ENCODE assay signal across 1 cellular context in genomic region chr4:99843413-99843812, GRCh38.
TF ChIP-seq lines count a peak whose summit lies in the region.

No MANE protein-coding gene starts in this region.

TF ChIP-seq in K562, 482 proteins besides CTCF, POLR2A, EP300 and RAD21 (continues in another document):
- TF ChIP-seq HCFC1 (IDR thresholded peaks at IDR 0.05; ENCODE audit: low read depth, low read length) (no peak), ZNF24 (IDR thresholded peaks at IDR 0.05) (no peak), CSDE1 (IDR thresholded peaks at IDR 0.05) (0 out of 4 replicates have a peak, but pooled peaks of 1 of the 2 experiments have one; percentile 29), SP1 (CRISPR knock-in tag; IDR thresholded peaks at IDR 0.05) (no peak), ZNF830 (CRISPR knock-in tag; IDR thresholded peaks at IDR 0.05) (no peak), ELF1 (tag; IDR thresholded peaks at IDR 0.05) (no peak), SREBF1 (IDR thresholded peaks at IDR 0.05; ENCODE audit: borderline replicate concordance, low read depth, low read length) (no peak), GTF2F1 (IDR thresholded peaks at IDR 0.05; ENCODE audit: low read depth, low read length) (no peak), FIP1L1 (IDR thresholded peaks at IDR 0.05; ENCODE audit: low read depth, low read length, poor library complexity, severe bottlenecking) (no peak), MBD1 (CRISPR knock-in tag; IDR thresholded peaks at IDR 0.05) (no peak), ZNF586 (CRISPR knock-in tag; conservative IDR thresholded peaks at IDR 0.05) (no peak), FOXP1 (CRISPR knock-in tag; IDR thresholded peaks at IDR 0.05) (no peak), CEBPZ (IDR thresholded peaks at IDR 0.05; ENCODE audit: borderline replicate concordance, low read depth, low read length) (no peak), ZNF12 (CRISPR knock-in tag; IDR thresholded peaks at IDR 0.05) (no peak), PPARD (CRISPR knock-in tag; IDR thresholded peaks at IDR 0.05) (no peak), XRCC3 (IDR thresholded peaks at IDR 0.05) (peak; percentile 32; the same call in 1 of the 2 replicates), RCOR1 (IDR thresholded peaks at IDR 0.05; ENCODE audit: borderline replicate concordance in 1 of 2, low read depth in 2 of 2, low read length in 2 of 2) (no peak), AFF4 (CRISPR knock-in tag; IDR thresholded peaks at IDR 0.05) (no peak), CREBBP (IDR thresholded peaks at IDR 0.05; ENCODE audit: low read depth, low read length) (no peak), BCLAF1 (IDR thresholded peaks at IDR 0.05; ENCODE audit: borderline replicate concordance in 1 of 2, control insufficient read depth in 1 of 2, low read depth in 2 of 2, low read length in 1 of 2) (no peak), NCOA2 (IDR thresholded peaks at IDR 0.05; ENCODE audit: partially characterized antibody in 2 of 2) (peak; percentile 18 to 22), ZC3H4 (CRISPR knock-in tag; IDR thresholded peaks at IDR 0.05; ENCODE audit: borderline replicate concordance) (no peak), ZNF121 (CRISPR knock-in tag; conservative IDR thresholded peaks at IDR 0.05) (no peak), POLR2AphosphoS5 (IDR thresholded peaks at IDR 0.05; ENCODE audit: control insufficient read depth, insufficient read depth, low read depth, low read length) (no peak), ZBTB8A (IDR thresholded peaks at IDR 0.05; ENCODE audit: partially characterized antibody) (peak; percentile 57), RREB1 (CRISPR knock-in tag; IDR thresholded peaks at IDR 0.05) (no peak), ATF6 (CRISPR knock-in tag; IDR thresholded peaks at IDR 0.05) (no peak), CHAMP1 (IDR thresholded peaks at IDR 0.05) (peak; percentile 58; the same call in 1 of the 2 replicates), CEBPB (tag; IDR thresholded peaks at IDR 0.05) (no peak), TAF9B (IDR thresholded peaks at IDR 0.05; ENCODE audit: partially characterized antibody) (peak; percentile 31), ZNF583 (CRISPR knock-in tag; IDR thresholded peaks at IDR 0.05) (no peak), CHD2 (IDR thresholded peaks at IDR 0.05; ENCODE audit: low read depth, low read length) (no peak), CBX5 (IDR thresholded peaks at IDR 0.05; ENCODE audit: borderline replicate concordance, low read depth) (no peak), HNRNPUL1 (IDR thresholded peaks at IDR 0.05; ENCODE audit: low read length) (no peak), CEBPG (CRISPR knock-in tag; IDR thresholded peaks at IDR 0.05) (no peak), CEBPG (tag; conservative IDR thresholded peaks at IDR 0.05 in 1 of 2, IDR thresholded peaks at IDR 0.05 in 1 of 2) (no peak), TCF7L2 (IDR thresholded peaks at IDR 0.05; ENCODE audit: low read depth, low read length) (no peak), ZBTB7A (IDR thresholded peaks at IDR 0.05; ENCODE audit: borderline replicate concordance, control insufficient read depth, low read depth, low read length) (no peak)
